Comparison of ENCODE assay signal across 11 cellular contexts in the genomic region with DNA sequence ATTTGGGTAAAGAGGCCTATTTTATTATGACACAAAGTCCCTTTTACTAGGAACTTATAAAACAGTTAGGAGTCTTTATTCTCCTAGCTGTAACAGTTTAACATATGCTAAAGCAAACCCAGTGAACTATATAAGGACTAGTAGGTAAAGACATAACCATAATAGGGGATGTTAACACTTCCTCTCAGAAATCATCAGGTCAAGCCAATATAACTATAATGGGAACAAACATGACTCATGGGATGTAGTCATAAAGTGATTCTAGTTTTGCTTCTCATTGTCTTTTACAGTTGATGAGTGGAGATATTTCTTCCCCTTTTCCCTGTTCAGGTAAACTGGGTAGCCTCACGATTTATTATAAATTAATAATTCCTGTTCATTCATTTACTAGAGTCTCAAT. TPM values are rescaled to one million over a fixed set of nuclear protein-coding genes. Genes with fewer than 3 reads are reported as not detected.
DNase-seq lines count a peak whose midpoint lies in the region; ATAC-seq and TF ChIP-seq lines count a peak whose summit lies in the region.
"Had no signal": no experiment of that assay in that cellular context is flagged by ENCODE, and none has a peak within 500 bp of the region (broad histone marks: within the 10 kb centered on the region; RNA-seq: fewer than 3 reads in every experiment).

No MANE protein-coding gene starts in this region.

- intact Hi-C loops in left ventricle myocardium inferior (cut with micrococcal nuclease), result no loop called here
- intact Hi-C loops in cardiac septum (cut with DNase I), result no loop called here
- intact Hi-C loops in gastrocnemius medialis (cut with DNase I; ENCODE audit: low total_unique reads), result no loop called here

- CTCF ChIA-PET in RWPE1 (lab: Yijun Ruan, JAX), result no interaction called here

- peak; percentile 88 for ATAC-seq in HG03039 (IDR thresholded peaks at IDR 0.05; ENCODE audit: unreplicated experiment)
- ATAC-seq in GM18873 (IDR thresholded peaks at IDR 0.05; ENCODE audit: low FRiP score, unreplicated experiment), result no peak
- ATAC-seq in gastrocnemius medialis, result no peak

- in situ Hi-C loops in gastrocnemius medialis (cut with MboI; ENCODE audit: low sequenced_read_pairs in 4 of 4), result no loop called here

- no peak for TF ChIP-seq POLR2A in gastrocnemius medialis (IDR thresholded peaks at IDR 0.05)

- DNase-seq in left ventricle myocardium inferior, result no peak
- no peak for DNase-seq in cardiac septum (ENCODE audit: low spot score)
- peak; percentile 53 for DNase-seq in RWPE1 (ENCODE audit: low spot score)
- no peak for DNase-seq in NCI-H2227 treated with DMSO at 0.1 percent for 48 hours (lab: John Stamatoyannopoulos, UW)
- no peak for DNase-seq in cerebellum (ENCODE audit: low spot score)
- DNase-seq in gastrocnemius medialis, result no peak
- DNase-seq: activated effector memory CD4-positive, alpha-beta T cell treated with Interleukin-2 at 50 U/mL for 16 hours; effector memory CD4-positive, alpha-beta T cell; stimulated activated CD8-positive, alpha-beta memory T cell treated with anti-CD3 and anti-CD28 coated beads, Interleukin-4, amount 100 ng/mL, for 48 hours had no signal

- TF ChIP-seq CTCF in left ventricle myocardium inferior (IDR thresholded peaks at IDR 0.05; ENCODE audit: borderline replicate concordance), result no peak
- no peak for TF ChIP-seq CTCF in RWPE1 (conservative IDR thresholded peaks at IDR 0.05; ENCODE audit: low read depth)
- TF ChIP-seq CTCF in gastrocnemius medialis (IDR thresholded peaks at IDR 0.05 in 4 of 5, conservative IDR thresholded peaks at IDR 0.05 in 1 of 5), result no peak

- H3K27ac ChIP-seq in left ventricle myocardium inferior (replicated peaks) (peak overlapping the region; percentile 33), RWPE1 (no peak overlapping the region), gastrocnemius medialis (no peak overlapping the region)

- H3K27me3 ChIP-seq in left ventricle myocardium inferior (ENCODE audit: low read depth) (no peaks in the 10 kb centered on the region), gastrocnemius medialis (no peaks in the 10 kb centered on the region)

- POLR2A ChIA-PET in RWPE1 (lab: Yijun Ruan, JAX; ENCODE audit: low non-redundant PET), result no interaction called here

- H3K36me3 ChIP-seq in left ventricle myocardium inferior, result no peaks in the 10 kb centered on the region
- H3K36me3 ChIP-seq in gastrocnemius medialis, result no peaks in the 10 kb centered on the region

- no peaks in the 10 kb centered on the region for H3K9me3 ChIP-seq in left ventricle myocardium inferior (replicated peaks)
- no peaks in the 10 kb centered on the region for H3K9me3 ChIP-seq in gastrocnemius medialis

- H3K4me3 ChIP-seq in left ventricle myocardium inferior (no peak overlapping the region), gastrocnemius medialis (no peak overlapping the region)

- H3K4me1 ChIP-seq in left ventricle myocardium inferior (peaks cover 23% of the 10 kb centered on the region), gastrocnemius medialis (no peaks in the 10 kb centered on the region)

RNA-seq across cellular contexts. Expression of gene PTCHD4, which starts 9.7 kb away (rescaled TPM):
- 1.0 TPM for total RNA-seq in left ventricle myocardium inferior
- total RNA-seq in cardiac septum, result 1.1 TPM
- total RNA-seq in cerebellum, result 11.7 TPM
- under 1 TPM in 2 of 4 donors, not detected in 2; 0.15 to 0.20 TPM for total RNA-seq in gastrocnemius medialis
